ENCODE assay signal across 2 cellular contexts in genomic region chr3:123683146-123683545, GRCh38.
TF ChIP-seq lines count a peak whose summit lies in the region.

No MANE protein-coding gene starts in this region.

TF ChIP-seq in GM23338, 12 proteins besides CTCF, POLR2A, EP300 and RAD21:
- TF ChIP-seq NANOG (IDR thresholded peaks at IDR 0.05; ENCODE audit: borderline replicate concordance): no peak
- TF ChIP-seq ZNF462 (CRISPR knock-in tag; IDR thresholded peaks at IDR 0.05): no peak
- TF ChIP-seq REST (IDR thresholded peaks at IDR 0.05; ENCODE audit: unreplicated experiment): no peak
- no peak for TF ChIP-seq JUNB (IDR thresholded peaks at IDR 0.05; ENCODE audit: unreplicated experiment)
- TF ChIP-seq EZH2 (IDR thresholded peaks at IDR 0.05; ENCODE audit: low read depth, unreplicated experiment): no peak
TF ChIP-seq in GM23338: peak in this region for 0.

TF ChIP-seq in endothelial cell of umbilical vein, 7 proteins besides CTCF, POLR2A, EP300 and RAD21:
- TF ChIP-seq POLR2AphosphoS5 (IDR thresholded peaks at IDR 0.05; ENCODE audit: insufficient read depth, low read depth, low read length) (no peak), JUN (IDR thresholded peaks at IDR 0.05; ENCODE audit: borderline replicate concordance, insufficient read depth, insufficient read length, low read depth) (no peak), GATA2 (IDR thresholded peaks at IDR 0.05; ENCODE audit: insufficient read depth, insufficient read length, low read depth, low read length) (no peak), MYC (IDR thresholded peaks at IDR 0.05; ENCODE audit: low read depth, low read length) (no peak), MAX (IDR thresholded peaks at IDR 0.05; ENCODE audit: insufficient read depth, insufficient read length) (no peak), FOS (IDR thresholded peaks at IDR 0.05; ENCODE audit: borderline replicate concordance, insufficient read depth, low read length) (no peak), EZH2 (IDR thresholded peaks at IDR 0.05; ENCODE audit: borderline replicate concordance, low read depth, low read length, severe bottlenecking) (no peak)
